Comparison of ENCODE assay signal across 15 cellular contexts in genomic region chr6:36725581-36725980, GRCh38. TPM values are rescaled to one million over a fixed set of nuclear protein-coding genes. Genes with fewer than 3 reads are reported as not detected.
A peak's percentile ranks its signal among the peaks of the same experiment; 100 is the strongest.
DNase-seq lines count a peak whose midpoint lies in the region; ATAC-seq, FAIRE-seq and TF ChIP-seq lines count a peak whose summit lies in the region.
"Had no signal": no experiment of that assay in that cellular context is flagged by ENCODE, and none has a peak within 500 bp of the region (broad histone marks: within the 10 kb centered on the region; RNA-seq: fewer than 3 reads in every experiment).

No MANE protein-coding gene starts in this region.

- TF ChIP-seq EP300 in GM12878 (IDR thresholded peaks at IDR 0.05; ENCODE audit: borderline replicate concordance in 1 of 2, control insufficient read depth in 1 of 2, low read depth in 2 of 2, low read length in 2 of 2) = no peak

- intact Hi-C loops in GM12878 (cut with micrococcal nuclease; ENCODE audit: unreplicated experiment) = no loop called here
- intact Hi-C loops in CD4-positive, alpha-beta T cell (cut with DNase I, micrococcal nuclease) = no loop called here

- H3K4me1 ChIP-seq in GM12878 (ENCODE audit: control insufficient read depth, insufficient read depth, low read length) = peaks cover 27% of the 10 kb centered on the region
- H3K4me1 ChIP-seq in osteoblast (ENCODE audit: insufficient read depth, low read length) = peaks cover 7% of the 10 kb centered on the region

- H3K9me3 ChIP-seq in GM12878 (replicated peaks; ENCODE audit: control insufficient read depth, insufficient read depth, low read length) (no peaks in the 10 kb centered on the region), osteoblast (ENCODE audit: low read depth, low read length) (no peaks in the 10 kb centered on the region)
- H3K9me3 ChIP-seq in CD4-positive, alpha-beta T cell (ENCODE audit: control insufficient read depth, low read length) = no peaks in the 10 kb centered on the region

- H3K27ac ChIP-seq in GM12878 (ENCODE audit: control insufficient read depth, insufficient read depth) (peak overlapping the region; percentile 9; the same call in 1 of the 2 replicates), osteoblast (ENCODE audit: low read depth, low read length) (no peak overlapping the region)
- no peak overlapping the region for H3K27ac ChIP-seq in CD4-positive, alpha-beta T cell (ENCODE audit: low read depth, low read length)

- H3K9me3 Mint-ChIP-seq in stimulated activated naive CD8-positive, alpha-beta T cell treated with anti-CD3 and anti-CD28 coated beads, Interleukin-15, amount 100 ng/mL, for 72 hours = no peaks in the 10 kb centered on the region
- H3K9me3 Mint-ChIP-seq in CD4-positive, alpha-beta T cell = no peaks in the 10 kb centered on the region

- no peak for TF ChIP-seq RAD21 in GM12878 (IDR thresholded peaks at IDR 0.05; ENCODE audit: insufficient read depth, low read depth, low read length)

- BruUV-seq in GM12878 (replicated peaks; lab: Mats Ljungman, UMichigan) = no TSS peak

- DNase-seq in stimulated activated naive CD8-positive, alpha-beta T cell treated with anti-CD3 and anti-CD28 coated beads, Interleukin-15, amount 100 ng/mL, for 72 hours = no peak
- no peak for DNase-seq in stimulated activated naive CD8-positive, alpha-beta T cell treated with anti-CD3 and anti-CD28 coated beads, Interleukin-15, Interleukin-2, amounts not matched to agents 100 U/mL and 50 U/mL, for 24 hours
- DNase-seq in GM12878 (ENCODE audit: low read depth, low spot score) (no peak), osteoblast (ENCODE audit: insufficient read length, low spot score, missing footprints) (peak; percentile 22)
- no peak for DNase-seq in CD4-positive, alpha-beta T cell
- no peak for DNase-seq in activated effector memory CD4-positive, alpha-beta T cell treated with anti-CD3 and anti-CD28 coated beads, Interleukin-2, amount 50 U/mL, for 16 hours
- DNase-seq: ACHN, DMS 273 treated with DMSO at 0.1 percent for 48 hours, NCI-H1930, NCI-H2171, NCI-H446 treated with DMSO at 0.1 percent for 48 hours, NCI-H748 treated with DMSO at 0.1 percent for 48 hours had no signal

- no peak for TF ChIP-seq POLR2A in GM12878 (IDR thresholded peaks at IDR 0.05; ENCODE audit: low read depth, low read length)

- no peaks in the 10 kb centered on the region for H3K27me3 Mint-ChIP-seq in stimulated activated naive CD8-positive, alpha-beta T cell treated with anti-CD3 and anti-CD28 coated beads, Interleukin-15, amount 100 ng/mL, for 72 hours
- no peaks in the 10 kb centered on the region for H3K27me3 Mint-ChIP-seq in CD4-positive, alpha-beta T cell

- in situ Hi-C loops in GM12878 (cut with MboI) = no loop called here

- H3K4me3 ChIP-seq in GM12878 (no peak overlapping the region), osteoblast (ENCODE audit: insufficient read depth, low read length) (no peak overlapping the region)

- H2AFZ ChIP-seq in GM12878 (ENCODE audit: control insufficient read depth, low read depth, low read length) (no peak overlapping the region), osteoblast (ENCODE audit: low read length) (no peak overlapping the region)

- SMC1A ChIA-PET in GM12878 (lab: Charles Lee; ENCODE audit: uncharacterized antibody, unreplicated experiment) = interaction anchor here (1.1 to 3.6 kb wide), 7 partner anchors 28 to 110 kb away, joined by 3 to 33 read pairs (median 9); no protein-coding TSS in a partner anchor

- H3K79me2 ChIP-seq in GM12878 (ENCODE audit: control insufficient read depth, insufficient read depth, low read length) (no peaks in the 10 kb centered on the region), osteoblast (ENCODE audit: insufficient read depth, low read length) (no peaks in the 10 kb centered on the region)

- H3K27me3 ChIP-seq in GM12878 (replicated peaks in 1 of 2; ENCODE audit: control insufficient read depth in 2 of 2, insufficient read depth in 2 of 2, low read length in 1 of 2) (no peaks in the 10 kb centered on the region), osteoblast (ENCODE audit: insufficient read depth, low read length) (no peaks in the 10 kb centered on the region)
- H3K27me3 ChIP-seq in CD4-positive, alpha-beta T cell (ENCODE audit: control insufficient read depth, insufficient read depth, low read length) = no peaks in the 10 kb centered on the region

- no peaks in the 10 kb centered on the region for H3K36me3 Mint-ChIP-seq in CD4-positive, alpha-beta T cell (ENCODE audit: low read depth)

- RAD21 ChIA-PET in GM12878 (lab: Charles Lee; ENCODE audit: unreplicated experiment) = interaction anchor here (1.5 to 4.4 kb wide), 7 partner anchors 30 to 110 kb away, joined by 4 to 30 read pairs (median 6); no protein-coding TSS in a partner anchor

- H3K4me2 ChIP-seq in GM12878 (ENCODE audit: control insufficient read depth, insufficient read depth) = peak overlapping the region; percentile 28; the same call in 1 of the 2 replicates
- H3K4me2 ChIP-seq in osteoblast (ENCODE audit: insufficient read depth, low read length) = no peak overlapping the region

- 77% methylated on average over 7 of the region's 7 CpGs for WGBS in GM12878 (ENCODE audit: insufficient coverage, insufficient replicate concordance, low lambda C conversion rate, missing lambda C conversion rate)

- no peak for FAIRE-seq in GM12878 (lab: Jason Lieb, UNC)
- FAIRE-seq: H54 had no signal

- no peaks in the 10 kb centered on the region for H3K36me3 ChIP-seq in GM12878 (ENCODE audit: control insufficient read depth in 2 of 2, insufficient read depth in 2 of 2, low read length in 1 of 2)
- no peaks in the 10 kb centered on the region for H3K36me3 ChIP-seq in osteoblast (ENCODE audit: insufficient read depth, low read length)

- ATAC-seq in stimulated activated naive CD8-positive, alpha-beta T cell treated with anti-CD3 and anti-CD28 coated beads, Interleukin-15, amount 100 ng/mL, for 72 hours = no peak
- no peak for ATAC-seq in stimulated activated naive CD8-positive, alpha-beta T cell treated with anti-CD3 and anti-CD28 coated beads, Interleukin-15, Interleukin-2, amounts not matched to agents 100 U/mL and 50 U/mL, for 24 hours
- ATAC-seq in GM12878 (peak; percentile 5), GM21825 (IDR thresholded peaks at IDR 0.05; ENCODE audit: unreplicated experiment) (no peak)
- no peak for ATAC-seq in CD4-positive, alpha-beta T cell (ENCODE audit: poor library complexity)
- ATAC-seq: Right ventricle myocardium inferior had no signal

- POLR2A ChIA-PET in GM12878 (lab: Charles Lee) = interaction anchor here (2.6 to 2.8 kb wide), 2 partner anchors 30 to 47 kb away, joined by 7 to 12 read pairs; partner anchors contain the start of gene CDKN1A
- POLR2A ChIA-PET in CD4-positive, alpha-beta T cell (lab: Charles Lee) = no interaction called here

- H4K20me1 ChIP-seq in GM12878 (ENCODE audit: control insufficient read depth, insufficient read depth) = no peaks in the 10 kb centered on the region
- no peaks in the 10 kb centered on the region for H4K20me1 ChIP-seq in osteoblast (ENCODE audit: insufficient read depth, low read length)

- H3K9ac ChIP-seq in GM12878 (ENCODE audit: control insufficient read depth, insufficient read depth, low read length) = no peak overlapping the region

- peaks cover 27% of the 10 kb centered on the region for H3K4me1 Mint-ChIP-seq in stimulated activated naive CD8-positive, alpha-beta T cell treated with anti-CD3 and anti-CD28 coated beads, Interleukin-15, amount 100 ng/mL, for 72 hours
- H3K4me1 Mint-ChIP-seq in CD4-positive, alpha-beta T cell (ENCODE audit: low read depth) = peaks cover 15% of the 10 kb centered on the region

- CTCF ChIA-PET in GM12878 (lab: Yijun Ruan, JAX) = interaction anchor here (0.5 to 8.1 kb wide), 14 partner anchors 9 to 125 kb away, joined by 3 to 61 read pairs (median 6); no protein-coding TSS in a partner anchor
- CTCF ChIA-PET in CD4-positive, alpha-beta T cell (lab: Charles Lee) = no interaction called here

- no peak overlapping the region for H3K4me3 Mint-ChIP-seq in stimulated activated naive CD8-positive, alpha-beta T cell treated with anti-CD3 and anti-CD28 coated beads, Interleukin-15, amount 100 ng/mL, for 72 hours
- H3K4me3 Mint-ChIP-seq in CD4-positive, alpha-beta T cell = no peak overlapping the region

- H3K27ac Mint-ChIP-seq in stimulated activated naive CD8-positive, alpha-beta T cell treated with anti-CD3 and anti-CD28 coated beads, Interleukin-15, amount 100 ng/mL, for 72 hours = peak overlapping the region; percentile 15 to 55
- no peak overlapping the region for H3K27ac Mint-ChIP-seq in CD4-positive, alpha-beta T cell

- no peak for TF ChIP-seq CTCF in GM12878 (IDR thresholded peaks at IDR 0.05 in 2 of 3, conservative IDR thresholded peaks at IDR 0.05 in 1 of 3; ENCODE audit: control insufficient read depth in 2 of 3, extremely low read depth in 1 of 3, insufficient read depth in 1 of 3, low read depth in 3 of 3, low read length in 3 of 3)
- TF ChIP-seq CTCF in osteoblast (IDR thresholded peaks at IDR 0.05; ENCODE audit: extremely low read depth, low read depth, low read length) = no peak
- TF ChIP-seq CTCF in CD4-positive, alpha-beta T cell (IDR thresholded peaks at IDR 0.05) = no peak

RNA-seq across cellular contexts. Expression of gene RAB44, which starts 28.0 kb away (rescaled TPM):
- 0.23 TPM in 1 of 2 replicates, not detected in the other for total RNA-seq in GM12878 (2013; cell fraction: nucleolus; rRNA removed)
- total RNA-seq in GM12878 (2014; rRNA removed) = 0.06 TPM in 1 of 2 replicates, not detected in the other
- total RNA-seq in GM12878 (2014; rRNA removed; fragmentation: Illumina TruSeq; extraction: Trizol) = not detected in 2 replicates
- total RNA-seq in GM12878 (2021) = 0.05 TPM in 1 of 2 replicates, not detected in the other
- polyA plus RNA-seq in GM12878 (2011; ENCODE audit: low read depth) = not detected
- 0.05 TPM in 1 of 2 replicates, not detected in the other for polyA plus RNA-seq in GM12878 (2011; rRNA removed)
- polyA plus RNA-seq in GM12878 (2011; cell fraction: cytosol; rRNA removed) = 0.05 and 0.06 TPM in 2 replicates
- polyA plus RNA-seq in GM12878 (2011; cell fraction: nucleus; rRNA removed) = 0.24 and 0.26 TPM in 2 replicates
- polyA plus RNA-seq in GM12878 (2012) = 0.03 and 0.05 TPM in 2 replicates
- polyA plus RNA-seq in GM12878 (2014; fragmentation: Illumina TruSeq; extraction: Trizol) = 0.01 TPM in 1 of 2 replicates, not detected in the other
- polyA plus RNA-seq in GM12878 (2014; fragmentation: Nextera tagmentation; extraction: Ambion mirVana) = under 1 TPM in 1 of 2 experiments, not detected in 1; 0.02 TPM
- polyA plus RNA-seq in GM12878 (2014; rRNA removed) = 0.01 and 0.05 TPM in 2 replicates
- polyA plus RNA-seq in GM12878 (2016; fragmentation: Nextera tagmentation; extraction: Ambion mirVana) = under 1 TPM; 0.05 to 0.08 TPM
- 0.05 TPM in 1 of 2 replicates, not detected in the other for polyA minus RNA-seq in GM12878 (2011; rRNA and poly(A)+ RNA removed)
- not detected in 2 replicates for polyA minus RNA-seq in GM12878 (2011; cell fraction: cytosol; rRNA and poly(A)+ RNA removed)
- polyA minus RNA-seq in GM12878 (2011; cell fraction: nucleus; rRNA and poly(A)+ RNA removed) = not detected in 2 replicates
- under 0.01 and 0.36 TPM in 2 replicates for total RNA-seq in osteoblast
- under 1 TPM; 0.22 TPM for total RNA-seq in CD4-positive, alpha-beta T cell

RNA-seq across cellular contexts. Expression of gene CDKN1A, which starts 47.1 kb away (rescaled TPM):
- total RNA-seq in GM12878 (2013; cell fraction: nucleolus; rRNA removed) = 98.4 and 111 TPM in 2 replicates
- 186 and 198 TPM in 2 replicates for total RNA-seq in GM12878 (2014; rRNA removed)
- 139 and 144 TPM in 2 replicates for total RNA-seq in GM12878 (2014; rRNA removed; fragmentation: Illumina TruSeq; extraction: Trizol)
- 315 and 321 TPM in 2 replicates for total RNA-seq in GM12878 (2021)
- 50.2 TPM for polyA plus RNA-seq in GM12878 (2011; ENCODE audit: low read depth)
- polyA plus RNA-seq in GM12878 (2011; rRNA removed) = 103 and 200 TPM in 2 replicates
- polyA plus RNA-seq in GM12878 (2011; cell fraction: cytosol; rRNA removed) = 275 and 303 TPM in 2 replicates
- polyA plus RNA-seq in GM12878 (2011; cell fraction: nucleus; rRNA removed) = 252 and 284 TPM in 2 replicates
- 129 and 156 TPM in 2 replicates for polyA plus RNA-seq in GM12878 (2012)
- polyA plus RNA-seq in GM12878 (2014; fragmentation: Illumina TruSeq; extraction: Trizol) = 154 and 232 TPM in 2 replicates
- polyA plus RNA-seq in GM12878 (2014; fragmentation: Nextera tagmentation; extraction: Ambion mirVana) = 10 to 100 TPM; 25.2 to 48.4 TPM
- polyA plus RNA-seq in GM12878 (2014; rRNA removed) = 330 and 358 TPM in 2 replicates
- polyA plus RNA-seq in GM12878 (2016; fragmentation: Nextera tagmentation; extraction: Ambion mirVana) = 100 to 1,000 TPM; 604 to 637 TPM
- 81.2 and 140 TPM in 2 replicates for polyA minus RNA-seq in GM12878 (2011; rRNA and poly(A)+ RNA removed)
- polyA minus RNA-seq in GM12878 (2011; cell fraction: cytosol; rRNA and poly(A)+ RNA removed) = 55.9 and 57.9 TPM in 2 replicates
- polyA minus RNA-seq in GM12878 (2011; cell fraction: nucleus; rRNA and poly(A)+ RNA removed) = 58.8 and 96.6 TPM in 2 replicates
- 456 and 461 TPM in 2 replicates for total RNA-seq in osteoblast
- 10 to 100 TPM; 98.3 to 98.6 TPM for total RNA-seq in CD4-positive, alpha-beta T cell
